Comparison of ENCODE assay signal across 16 cellular contexts in genomic region chr2:12330916-12331315, GRCh38.
DNase-seq lines count a peak whose midpoint lies in the region; ATAC-seq, FAIRE-seq and TF ChIP-seq lines count a peak whose summit lies in the region.
"Had no signal": no experiment of that assay in that cellular context is flagged by ENCODE, and none has a peak within 500 bp of the region (broad histone marks: within the 10 kb centered on the region; RNA-seq: fewer than 3 reads in every experiment).

No MANE protein-coding gene starts in this region.

- H3K9me1 ChIP-seq in endothelial cell of umbilical vein (replicated peaks; ENCODE audit: control insufficient read depth, extremely low read depth, insufficient read depth, low read length), result no peaks in the 10 kb centered on the region

- CTCF ChIA-PET in endothelial cell of umbilical vein (lab: Charles Lee), result no interaction called here

- no peak overlapping the region for H3K4me2 ChIP-seq in GM23248 (ENCODE audit: unreplicated experiment)
- H3K4me2 ChIP-seq in endothelial cell of umbilical vein (ENCODE audit: insufficient read depth, low read length), result no peak overlapping the region

- POLR2A ChIA-PET in endothelial cell of umbilical vein (lab: Charles Lee), result no interaction called here

- dilution Hi-C loops in endothelial cell of umbilical vein (cut with MboI; ENCODE audit: extremely low pct_ligation_motif_present, low sequenced_read_pairs), result no loop called here

- H3K4me1 ChIP-seq in GM23248 (ENCODE audit: insufficient read depth) (no peaks in the 10 kb centered on the region), endothelial cell of umbilical vein (ENCODE audit: control insufficient read depth, extremely low read depth, insufficient read depth, low read length) (peaks cover 4% of the 10 kb centered on the region)
- H3K4me1 ChIP-seq: pancreas, uterus had no signal

- in situ Hi-C loops in GM23248 (cut with MboI), result no loop called here

- H3F3A ChIP-seq in GM23248 (ENCODE audit: insufficient read depth), result no peaks in the 10 kb centered on the region

- H3K36me3 ChIP-seq in GM23248 (ENCODE audit: low read depth) (no peaks in the 10 kb centered on the region), endothelial cell of umbilical vein (ENCODE audit: control insufficient read depth in 2 of 2, extremely low read depth in 1 of 2, insufficient read depth in 2 of 2, low read length in 2 of 2) (no peaks in the 10 kb centered on the region)
- H3K36me3 ChIP-seq: pancreas, uterus had no signal

- no peak overlapping the region for H2AFZ ChIP-seq in GM23248
- no peak overlapping the region for H2AFZ ChIP-seq in endothelial cell of umbilical vein (ENCODE audit: low read depth, low read length)

- no peak for TF ChIP-seq CTCF in endothelial cell of umbilical vein (IDR thresholded peaks at IDR 0.05; ENCODE audit: extremely low read depth in 1 of 2, insufficient read depth in 1 of 2, low read depth in 1 of 2, low read length in 2 of 2)

- peaks cover 5% of the 10 kb centered on the region; the same call in 1 of the 2 replicates for H3K9me2 ChIP-seq in GM23248 (ENCODE audit: insufficient read depth)

- H3K79me2 ChIP-seq in GM23248 (ENCODE audit: insufficient read depth) (no peaks in the 10 kb centered on the region), endothelial cell of umbilical vein (ENCODE audit: control insufficient read depth, insufficient read depth, low read length) (no peaks in the 10 kb centered on the region)

- WGBS in GM23248 (ENCODE audit: low coverage in 1 of 2, low lambda C conversion rate in 2 of 2, missing lambda C conversion rate in 2 of 2), 2 experiments, result 71 to 82% methylated on average over 3 of the region's 3 CpGs

- H3K27ac ChIP-seq in GM23248 (no peak overlapping the region), endothelial cell of umbilical vein (ENCODE audit: insufficient read depth, low read depth, low read length) (no peak overlapping the region)
- H3K27ac ChIP-seq: pancreas, uterus had no signal

- H3K9me3 ChIP-seq in GM23248 (ENCODE audit: low read depth) (no peaks in the 10 kb centered on the region), endothelial cell of umbilical vein (replicated peaks; ENCODE audit: control insufficient read depth, insufficient read depth, low read length) (no peaks in the 10 kb centered on the region)
- H3K9me3 ChIP-seq: pancreas, uterus had no signal

- no peak overlapping the region for H3K4me3 ChIP-seq in GM23248
- H3K4me3 ChIP-seq in endothelial cell of umbilical vein (replicated peaks in 1 of 3; ENCODE audit: insufficient read depth in 1 of 3, low read depth in 1 of 3, low read length in 3 of 3), result no peak overlapping the region
- H3K4me3 ChIP-seq: pancreas, uterus had no signal

- ATAC-seq in GM19463 (IDR thresholded peaks at IDR 0.05; ENCODE audit: unreplicated experiment) (no peak), GM19035 (IDR thresholded peaks at IDR 0.05; ENCODE audit: unreplicated experiment) (no peak)
- ATAC-seq: pancreas had no signal

- no peak for FAIRE-seq in endothelial cell of umbilical vein (lab: Jason Lieb, UNC)
- FAIRE-seq: GM12892, islet of Langerhans, pancreas had no signal

- H3K9ac ChIP-seq in GM23248 (no peak overlapping the region), endothelial cell of umbilical vein (replicated peaks; ENCODE audit: extremely low read depth, insufficient read depth, low read length) (no peak overlapping the region)

- DNase-seq in GM23248 (peak; percentile 80), RPMI7951 (ENCODE audit: low read depth) (peak; percentile 76), endothelial cell of umbilical vein (ENCODE audit: low read depth, low spot score) (no peak), non-pigmented ciliary epithelial cell (ENCODE audit: low read depth) (peak; percentile 58), activated T-cell treated with anti-CD3 and anti-CD28 coated beads for 4 hours (no peak), occipital lobe (lab: John Stamatoyannopoulos, UW) (no peak)
- DNase-seq: activated CD4-positive, CD25-positive, alpha-beta regulatory T cell; C1 segment of cervical spinal cord; effector memory CD4-positive, alpha-beta T cell; NCI-H1694 treated with DMSO at 0.1 percent for 48 hours; pancreas; uterus had no signal

- no TSS peak for BruUV-seq in endothelial cell of umbilical vein (replicated peaks; lab: Mats Ljungman, UMichigan)

- H4K20me1 ChIP-seq in GM23248 (ENCODE audit: insufficient read depth) (no peaks in the 10 kb centered on the region), endothelial cell of umbilical vein (replicated peaks; ENCODE audit: control insufficient read depth, extremely low read depth, insufficient read depth, low read length) (no peaks in the 10 kb centered on the region)

- intact Hi-C loops in endothelial cell of umbilical vein (cut with micrococcal nuclease), result no loop called here

- no peak for TF ChIP-seq POLR2A in endothelial cell of umbilical vein (IDR thresholded peaks at IDR 0.05; ENCODE audit: low read depth, low read length)

- H3K27me3 ChIP-seq in GM23248 (replicated peaks; ENCODE audit: insufficient read depth) (no peaks in the 10 kb centered on the region), endothelial cell of umbilical vein (ENCODE audit: control insufficient read depth in 2 of 2, insufficient read depth in 2 of 2, low read length in 2 of 2) (no peaks in the 10 kb centered on the region)
- H3K27me3 ChIP-seq: pancreas, uterus had no signal

TF ChIP-seq in endothelial cell of umbilical vein, 7 proteins besides CTCF, POLR2A, EP300 and RAD21:
- TF ChIP-seq POLR2AphosphoS5 (IDR thresholded peaks at IDR 0.05; ENCODE audit: insufficient read depth, low read depth, low read length), result no peak
- peak; percentile 48 for TF ChIP-seq FOS (IDR thresholded peaks at IDR 0.05; ENCODE audit: borderline replicate concordance, insufficient read depth, low read length)
- no peak for TF ChIP-seq MAX (IDR thresholded peaks at IDR 0.05; ENCODE audit: insufficient read depth, insufficient read length)
- TF ChIP-seq EZH2 (IDR thresholded peaks at IDR 0.05; ENCODE audit: borderline replicate concordance, low read depth, low read length, severe bottlenecking), result no peak
- TF ChIP-seq GATA2 (IDR thresholded peaks at IDR 0.05; ENCODE audit: insufficient read depth, insufficient read length, low read depth, low read length), result no peak
- no peak for TF ChIP-seq MYC (IDR thresholded peaks at IDR 0.05; ENCODE audit: low read depth, low read length)
- TF ChIP-seq JUN (IDR thresholded peaks at IDR 0.05; ENCODE audit: borderline replicate concordance, insufficient read depth, insufficient read length, low read depth), result no peak
TF ChIP-seq in endothelial cell of umbilical vein: peak in this region for 1.

Comparison
In these comparisons a context has a peak if more than half of its experiments do, and no peak if none do; other contexts are left out.
1. DNase-seq: peak in GM23248 (single experiment), RPMI7951 (single experiment) and non-pigmented ciliary epithelial cell (single experiment); none in endothelial cell of umbilical vein (single experiment), activated T-cell treated with anti-CD3 and anti-CD28 coated beads for 4 hours (single experiment) and occipital lobe (single experiment).